Comparison of ENCODE assay signal across 21 cellular contexts in the genomic region with DNA sequence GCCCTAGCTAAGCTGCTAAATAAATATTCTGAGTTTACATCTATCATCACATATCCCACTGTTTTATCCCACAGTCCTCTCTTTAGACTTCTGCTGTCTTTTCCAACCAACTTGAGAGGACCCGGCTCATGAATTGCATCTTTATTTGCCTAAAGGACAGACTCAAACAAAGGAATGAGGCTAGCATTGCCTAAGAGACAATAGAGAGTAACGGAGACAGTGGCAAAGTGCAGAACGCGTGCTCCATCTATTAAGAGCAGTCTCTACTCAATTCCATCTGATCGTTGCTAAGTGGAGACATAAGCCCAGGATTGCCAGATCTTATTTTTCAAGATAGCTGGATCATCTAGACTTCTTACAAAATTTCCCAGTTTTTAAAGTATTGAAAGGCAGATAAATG. TPM values are rescaled to one million over a fixed set of nuclear protein-coding genes. Genes with fewer than 3 reads are reported as not detected.
DNase-seq lines count a peak whose midpoint lies in the region; ATAC-seq and TF ChIP-seq lines count a peak whose summit lies in the region.
"Had no signal": no experiment of that assay in that cellular context is flagged by ENCODE, and none has a peak within 500 bp of the region (broad histone marks: within the 10 kb centered on the region; RNA-seq: fewer than 3 reads in every experiment).

No MANE protein-coding gene starts in this region.

- H3K4me3 ChIP-seq in right atrium auricular region, result no peak overlapping the region
- H3K4me3 ChIP-seq in right cardiac atrium (ENCODE audit: low read length), result no peak overlapping the region
- H3K4me3 ChIP-seq in liver (ENCODE audit: low read depth in 1 of 3, low read length in 3 of 3), result peak overlapping the region in 1 of 3 donors; percentile 36
- H3K4me3 ChIP-seq in sigmoid colon, result peak overlapping the region in 2 of 4 donors; percentile 65 to 73
- H3K4me3 ChIP-seq in body of pancreas, result no peak overlapping the region
- H3K4me3 ChIP-seq: PC-9 had no signal

- peak overlapping the region; percentile 12 to 94 for H3K27ac ChIP-seq in right atrium auricular region
- H3K27ac ChIP-seq in right cardiac atrium (ENCODE audit: low read length), result no peak overlapping the region
- peak overlapping the region; percentile 66 to 82 for H3K27ac ChIP-seq in liver (ENCODE audit: low read depth in 1 of 2, low read length in 2 of 2)
- H3K27ac ChIP-seq in sigmoid colon, result peak overlapping the region in 3 of 4 donors; percentile 82 to 86 (median 85)
- H3K27ac ChIP-seq in body of pancreas, result peak overlapping the region in 1 of 4 donors; percentile 18
- H3K27ac ChIP-seq: KMS-11, PC-9 had no signal

- H3K4me1 ChIP-seq in right atrium auricular region (peaks cover 0 to 60% of the 10 kb centered on the region in 2 donors), right cardiac atrium (ENCODE audit: control insufficient read depth, insufficient read depth, low read length) (peaks cover 16% of the 10 kb centered on the region), liver (ENCODE audit: control insufficient read depth in 4 of 4, insufficient read depth in 4 of 4, low read length in 3 of 4) (peaks cover 10 to 44% (median 35%) of the 10 kb centered on the region in 4 donors), sigmoid colon (peaks cover 0 to 58% (median 50%) of the 10 kb centered on the region in 4 donors), body of pancreas (peaks cover 64% of the 10 kb centered on the region)

- no peaks in the 10 kb centered on the region for H3K36me3 Mint-ChIP-seq in activated naive CD4-positive, alpha-beta T cell treated with anti-CD3 and anti-CD28 coated beads, Interleukin-2, amount 10 ng/mL, durations not matched to agents 7 days and 5 days
- H3K36me3 Mint-ChIP-seq: CD4-positive, alpha-beta memory T cell had no signal

- WGBS in right cardiac atrium, result 66% methylated on average over 5 of the region's 5 CpGs
- WGBS in liver, result 37% methylated on average over 5 of the region's 5 CpGs
- WGBS in sigmoid colon, 2 donors, result 64 to 81% methylated on average over 5 of the region's 5 CpGs
- WGBS in body of pancreas, 2 donors, result 72 to 75% methylated on average over 5 of the region's 5 CpGs

- no peak for TF ChIP-seq CTCF in right atrium auricular region (IDR thresholded peaks at IDR 0.05)
- no peak for TF ChIP-seq CTCF in liver (IDR thresholded peaks at IDR 0.05; ENCODE audit: low read depth, low read length, missing input control)
- TF ChIP-seq CTCF in sigmoid colon (IDR thresholded peaks at IDR 0.05), result no peak
- no peak for TF ChIP-seq CTCF in body of pancreas (IDR thresholded peaks at IDR 0.05)

- H3K9me3 ChIP-seq in right atrium auricular region (no peaks in the 10 kb centered on the region), right cardiac atrium (ENCODE audit: control insufficient read depth, low read length) (no peaks in the 10 kb centered on the region), liver (ENCODE audit: control insufficient read depth in 4 of 4, low read length in 3 of 4) (no peaks in the 10 kb centered on the region), sigmoid colon (no peaks in the 10 kb centered on the region), body of pancreas (no peaks in the 10 kb centered on the region)

- no peak overlapping the region for H3K4me3 Mint-ChIP-seq in activated naive CD4-positive, alpha-beta T cell treated with anti-CD3 and anti-CD28 coated beads, Interleukin-2, amount 10 ng/mL, durations not matched to agents 7 days and 5 days
- H3K4me3 Mint-ChIP-seq: CD4-positive, alpha-beta memory T cell had no signal

- H3K9me3 Mint-ChIP-seq in activated naive CD4-positive, alpha-beta T cell treated with anti-CD3 and anti-CD28 coated beads, Interleukin-2, amount 10 ng/mL, durations not matched to agents 7 days and 5 days, result no peaks in the 10 kb centered on the region

- no peak overlapping the region for H3K9ac ChIP-seq in liver (ENCODE audit: low read depth in 1 of 2, low read length in 2 of 2)
- H3K9ac ChIP-seq: KMS-11 had no signal

- H3K27me3 ChIP-seq in right atrium auricular region (no peaks in the 10 kb centered on the region), right cardiac atrium (ENCODE audit: control insufficient read depth, insufficient read depth) (no peaks in the 10 kb centered on the region), liver (ENCODE audit: control insufficient read depth in 4 of 4, insufficient read depth in 4 of 4, low read length in 3 of 4) (no peaks in the 10 kb centered on the region), sigmoid colon (no peaks in the 10 kb centered on the region), body of pancreas (no peaks in the 10 kb centered on the region)

- no peak for TF ChIP-seq EP300 in sigmoid colon (IDR thresholded peaks at IDR 0.05)

- peaks cover 35% of the 10 kb centered on the region for H3K27me3 Mint-ChIP-seq in activated naive CD4-positive, alpha-beta T cell treated with anti-CD3 and anti-CD28 coated beads, Interleukin-2, amount 10 ng/mL, durations not matched to agents 7 days and 5 days

- ATAC-seq in right cardiac atrium (no peak), body of pancreas (no peak)

- no peaks in the 10 kb centered on the region for H3K36me3 ChIP-seq in right atrium auricular region
- peaks cover 0 to 2% (median 0%) of the 10 kb centered on the region in 4 donors for H3K36me3 ChIP-seq in liver (ENCODE audit: control insufficient read depth in 4 of 4, insufficient read depth in 3 of 4, low read depth in 1 of 4, low read length in 3 of 4)
- H3K36me3 ChIP-seq in sigmoid colon, result peaks cover 0 to 2% (median 0%) of the 10 kb centered on the region in 4 donors
- H3K36me3 ChIP-seq in body of pancreas (replicated peaks in 1 of 2; ENCODE audit: insufficient read depth in 1 of 2, low read depth in 2 of 2), result no peaks in the 10 kb centered on the region

- no peaks in the 10 kb centered on the region for H3K4me1 Mint-ChIP-seq in activated naive CD4-positive, alpha-beta T cell treated with anti-CD3 and anti-CD28 coated beads, Interleukin-2, amount 10 ng/mL, durations not matched to agents 7 days and 5 days
- H3K4me1 Mint-ChIP-seq: CD4-positive, alpha-beta memory T cell had no signal

- H3K27ac Mint-ChIP-seq in activated naive CD4-positive, alpha-beta T cell treated with anti-CD3 and anti-CD28 coated beads, Interleukin-2, amount 10 ng/mL, durations not matched to agents 7 days and 5 days, result no peak overlapping the region
- H3K27ac Mint-ChIP-seq: CD4-positive, alpha-beta memory T cell had no signal

- intact Hi-C loops in right cardiac atrium (cut with DNase I), result loop anchor here in 2 of 4 donors (5.0 to 10.0 kb wide), 3 partner anchors 81 to 91 kb away; no protein-coding TSS in a partner anchor
- intact Hi-C loops in sigmoid colon (cut with DNase I), result loop anchor here (5.0 to 10.0 kb wide), 3 partner anchors 191 to 309 kb away; partner anchors contain the start of gene SH3GL3
- intact Hi-C loops in body of pancreas (cut with DNase I), result no loop called here

- TF ChIP-seq RAD21 in liver (IDR thresholded peaks at IDR 0.05), result no peak

- DNase-seq in right atrium auricular region (ENCODE audit: low spot score) (no peak), right cardiac atrium (no peak), sigmoid colon (no peak), body of pancreas (no peak), DMS153 (lab: John Stamatoyannopoulos, UW) (no peak)
- DNase-seq in activated naive CD4-positive, alpha-beta T cell treated with anti-CD3 and anti-CD28 coated beads, Interleukin-2, amount 10 ng/mL, durations not matched to agents 7 days and 5 days, result no peak
- DNase-seq: C1 segment of cervical spinal cord; CD4-positive, alpha-beta memory T cell; COR-L47; HCEC 1CT; IMR-90; MM.1S; NCI-H2029; NCI-H2227 treated with DMSO at 0.1 percent for 48 hours; NCI-H526 treated with DMSO at 0.1 percent for 48 hours; PC-9; SHP77 had no signal

- TF ChIP-seq POLR2A in sigmoid colon (IDR thresholded peaks at IDR 0.05) (no peak), body of pancreas (IDR thresholded peaks at IDR 0.05) (no peak)

- CTCF ChIA-PET in activated naive CD4-positive, alpha-beta T cell treated with anti-CD3 and anti-CD28 coated beads, Interleukin-2, amount 10 ng/mL, durations not matched to agents 7 days and 5 days (lab: Charles Lee), result interaction anchor here (1.0 kb wide), 1 partner anchor 368 kb away, joined by 3 read pairs; no protein-coding TSS in a partner anchor

TF ChIP-seq in liver, 16 proteins besides CTCF, POLR2A, EP300 and RAD21:
- TF ChIP-seq ZBTB33 (IDR thresholded peaks at IDR 0.05) (no peak), EGR1 (IDR thresholded peaks at IDR 0.05; ENCODE audit: low read depth in 2 of 2) (no peak), HNF4A (conservative IDR thresholded peaks at IDR 0.05) (peak; percentile 35 to 53), GABPA (IDR thresholded peaks at IDR 0.05 in 1 of 2, conservative IDR thresholded peaks at IDR 0.05 in 1 of 2) (no peak), FOXA2 (IDR thresholded peaks at IDR 0.05) (no peak)

RNA-seq across cellular contexts. Expression of gene ADAMTSL3, which starts 2.3 kb away (rescaled TPM):
- total RNA-seq in right atrium auricular region (10 to 100 TPM; 12.2 to 21.2 TPM), right cardiac atrium (10 to 100 TPM; 31.3 to 50.2 (median 47.1) TPM), liver (10 to 100 TPM in 1 of 2 donors, 1 to 10 TPM in 1; 7.1 to 19.0 TPM), sigmoid colon (10 to 100 TPM; 29.2 to 40.7 (median 37.6) TPM), body of pancreas (10 to 100 TPM in 1 of 2 donors, 1 to 10 TPM in 1; 7.8 to 10.2 TPM)
- polyA plus RNA-seq in right cardiac atrium (4.7 TPM), liver (1 to 10 TPM; 3.5 to 8.8 TPM), sigmoid colon (1 to 10 TPM in 1 of 3 donors, under 1 TPM in 1, not detected in 1; 0.60 to 2.4 TPM)
- total RNA-seq: CD4-positive, alpha-beta memory T cell; NCI-H460; RPMI7951 had no signal
- polyA plus RNA-seq: CD4-positive, alpha-beta memory T cell had no signal
